30 cellular contexts compared by ENCODE assay signal in the genomic region with DNA sequence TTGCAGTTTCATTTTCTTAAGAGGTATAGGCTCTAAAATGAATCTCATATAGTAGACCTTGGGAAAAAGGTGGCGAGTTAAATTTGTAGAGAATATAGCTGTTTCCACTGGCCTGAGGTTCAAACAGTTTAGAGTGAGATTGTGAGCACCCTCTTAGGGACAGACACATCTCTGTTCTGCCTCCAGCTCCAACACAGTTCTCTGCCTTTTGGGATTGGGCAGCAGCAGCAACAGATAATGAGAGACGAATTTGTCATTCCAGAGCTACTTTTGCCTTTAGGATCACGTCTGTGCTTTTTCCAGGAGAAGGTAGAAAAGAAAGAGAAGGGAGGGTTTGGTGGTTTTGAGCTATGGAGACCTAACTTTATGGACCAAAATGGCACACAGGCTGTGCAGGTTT.
"Had no signal": no experiment of that assay in that cellular context is flagged by ENCODE, and none has a peak within 500 bp of the region (broad histone marks: within the 10 kb centered on the region; RNA-seq: fewer than 3 reads in every experiment).

No MANE protein-coding gene starts in this region.

- ATAC-seq: activated CD4-positive, CD25-positive, alpha-beta regulatory T cell treated with anti-CD3 and anti-CD28 coated beads, Interleukin-2, amount 50 U/mL, for 24 hours; esophagus mucosa; foreskin keratinocyte; heart left ventricle; left lung; lower lobe of right lung; pancreas had no signal

- FAIRE-seq: endothelial cell of umbilical vein, pancreas, TTC549 had no signal

- H3K36me3 ChIP-seq: ascending aorta, heart left ventricle, left lung, lower lobe of right lung, pancreas, right atrium auricular region, spleen, thoracic aorta, upper lobe of left lung, vagina had no signal

- H3K4me3 ChIP-seq: ascending aorta, heart left ventricle, left lung, lower lobe of right lung, pancreas, right atrium auricular region, spleen, thoracic aorta, upper lobe of left lung, vagina had no signal

- H3K4me3 Mint-ChIP-seq: activated CD4-positive, alpha-beta memory T cell treated with anti-CD3 and anti-CD28 coated beads, Interleukin-2, amount 10 ng/mL, durations not matched to agents 7 days and 5 days; activated CD4-positive, alpha-beta T cell treated with anti-CD3 and anti-CD28 coated beads, Interleukin-2, amount 10 ng/mL, durations not matched to agents 24 days and 14 days; activated naive CD4-positive, alpha-beta T cell treated with anti-CD3 and anti-CD28 coated beads, Interleukin-2, amount 10 ng/mL, durations not matched to agents 7 days and 5 days; activated naive CD8-positive, alpha-beta T cell treated with anti-CD3 and anti-CD28 coated beads, Interleukin-2, amount 10 ng/mL, durations not matched to agents 7 days and 5 days; activated T-cell treated with anti-CD3 and anti-CD28 coated beads, Interleukin-2, amount 50 U/mL, for 24 hours; T-helper 1 cell treated with Interleukin-12 subunit alpha and Interleukin-12 subunit beta and Interleukin-4 antibody, amounts not matched to agents 30 μg/mL and 1 μg/mL, for 36 hours had no signal

- H3K36me3 Mint-ChIP-seq: activated naive CD4-positive, alpha-beta T cell treated with anti-CD3 and anti-CD28 coated beads, Interleukin-2, amount 10 ng/mL, durations not matched to agents 7 days and 5 days; activated naive CD8-positive, alpha-beta T cell treated with anti-CD3 and anti-CD28 coated beads, Interleukin-2, amount 10 ng/mL, durations not matched to agents 7 days and 5 days had no signal

- DNase-seq: activated CD4-positive, alpha-beta memory T cell treated with anti-CD3 and anti-CD28 coated beads, Interleukin-2, amount 10 ng/mL, durations not matched to agents 7 days and 5 days; activated CD4-positive, alpha-beta T cell treated with anti-CD3 and anti-CD28 coated beads, Interleukin-2, amount 10 ng/mL, durations not matched to agents 24 days and 14 days; activated CD8-positive, alpha-beta memory T cell treated with anti-CD3 and anti-CD28 coated beads, Interleukin-2, amount 50 U/mL, for 48 hours; activated gamma-delta T cell; activated naive CD4-positive, alpha-beta T cell treated with anti-CD3 and anti-CD28 coated beads, Interleukin-2, amount 10 ng/mL, durations not matched to agents 7 days and 5 days; activated naive CD8-positive, alpha-beta T cell treated with anti-CD3 and anti-CD28 coated beads, Interleukin-2, amount 10 ng/mL, durations not matched to agents 7 days and 5 days; activated T-cell treated with anti-CD3 and anti-CD28 coated beads, Interleukin-2, amount 50 U/mL, for 24 hours; central memory CD4-positive, alpha-beta T cell; foreskin keratinocyte; heart left ventricle; left lung; lower lobe of right lung; mesendoderm; pancreas; spleen; stimulated activated CD4-positive, alpha-beta T cell treated with anti-CD3 and anti-CD28 coated beads, Interleukin-2, amount 100 ng/mL, for 48 hours; stimulated activated naive CD4-positive, alpha-beta T cell treated with Interleukin-2 at 50 U/mL for 16 hours; SW 1271; T-helper 9 cell; upper lobe of left lung had no signal

- H3K4me1 Mint-ChIP-seq: activated CD4-positive, alpha-beta memory T cell treated with anti-CD3 and anti-CD28 coated beads, Interleukin-2, amount 10 ng/mL, durations not matched to agents 7 days and 5 days; activated CD4-positive, alpha-beta T cell treated with anti-CD3 and anti-CD28 coated beads, Interleukin-2, amount 10 ng/mL, durations not matched to agents 24 days and 14 days; activated naive CD4-positive, alpha-beta T cell treated with anti-CD3 and anti-CD28 coated beads, Interleukin-2, amount 10 ng/mL, durations not matched to agents 7 days and 5 days had no signal

- H3K4me1 ChIP-seq: ascending aorta, foreskin keratinocyte, heart left ventricle, left lung, lower lobe of right lung, pancreas, right atrium auricular region, spleen, upper lobe of left lung, vagina had no signal

- H3K27me3 ChIP-seq: ascending aorta, foreskin keratinocyte, heart left ventricle, left lung, pancreas, right atrium auricular region, spleen, upper lobe of left lung, vagina had no signal

- H3K27ac Mint-ChIP-seq: activated CD4-positive, alpha-beta memory T cell treated with anti-CD3 and anti-CD28 coated beads, Interleukin-2, amount 10 ng/mL, durations not matched to agents 7 days and 5 days; activated CD4-positive, alpha-beta T cell treated with anti-CD3 and anti-CD28 coated beads, Interleukin-2, amount 10 ng/mL, durations not matched to agents 24 days and 14 days; activated naive CD4-positive, alpha-beta T cell treated with anti-CD3 and anti-CD28 coated beads, Interleukin-2, amount 10 ng/mL, durations not matched to agents 7 days and 5 days; activated naive CD8-positive, alpha-beta T cell treated with anti-CD3 and anti-CD28 coated beads, Interleukin-2, amount 10 ng/mL, durations not matched to agents 7 days and 5 days; activated T-cell treated with anti-CD3 and anti-CD28 coated beads, Interleukin-2, amount 50 U/mL, for 24 hours; T-helper 1 cell treated with Interleukin-12 subunit alpha and Interleukin-12 subunit beta and Interleukin-4 antibody, amounts not matched to agents 30 μg/mL and 1 μg/mL, for 36 hours had no signal

- H3K27ac ChIP-seq: ascending aorta, foreskin keratinocyte, heart left ventricle, left lung, lower lobe of right lung, pancreas, right atrium auricular region, spleen, thoracic aorta, upper lobe of left lung, vagina, VCaP had no signal

- H3K9me3 Mint-ChIP-seq: activated CD4-positive, alpha-beta memory T cell treated with anti-CD3 and anti-CD28 coated beads, Interleukin-2, amount 10 ng/mL, durations not matched to agents 7 days and 5 days; activated CD4-positive, alpha-beta T cell treated with anti-CD3 and anti-CD28 coated beads, Interleukin-2, amount 10 ng/mL, durations not matched to agents 24 days and 14 days; activated naive CD4-positive, alpha-beta T cell treated with anti-CD3 and anti-CD28 coated beads, Interleukin-2, amount 10 ng/mL, durations not matched to agents 7 days and 5 days; activated naive CD8-positive, alpha-beta T cell treated with anti-CD3 and anti-CD28 coated beads, Interleukin-2, amount 10 ng/mL, durations not matched to agents 7 days and 5 days; activated T-cell treated with anti-CD3 and anti-CD28 coated beads, Interleukin-2, amount 50 U/mL, for 24 hours; T-helper 1 cell treated with Interleukin-12 subunit alpha and Interleukin-12 subunit beta and Interleukin-4 antibody, amounts not matched to agents 30 μg/mL and 1 μg/mL, for 36 hours had no signal

- H3K9me3 ChIP-seq: ascending aorta, left lung, lower lobe of right lung, pancreas, right atrium auricular region, spleen, thoracic aorta, upper lobe of left lung, vagina had no signal

- H3K27me3 Mint-ChIP-seq: activated CD4-positive, alpha-beta memory T cell treated with anti-CD3 and anti-CD28 coated beads, Interleukin-2, amount 10 ng/mL, durations not matched to agents 7 days and 5 days; activated T-cell treated with anti-CD3 and anti-CD28 coated beads, Interleukin-2, amount 50 U/mL, for 24 hours had no signal
